1 cellular context compared by ENCODE assay signal in the genomic region with DNA sequence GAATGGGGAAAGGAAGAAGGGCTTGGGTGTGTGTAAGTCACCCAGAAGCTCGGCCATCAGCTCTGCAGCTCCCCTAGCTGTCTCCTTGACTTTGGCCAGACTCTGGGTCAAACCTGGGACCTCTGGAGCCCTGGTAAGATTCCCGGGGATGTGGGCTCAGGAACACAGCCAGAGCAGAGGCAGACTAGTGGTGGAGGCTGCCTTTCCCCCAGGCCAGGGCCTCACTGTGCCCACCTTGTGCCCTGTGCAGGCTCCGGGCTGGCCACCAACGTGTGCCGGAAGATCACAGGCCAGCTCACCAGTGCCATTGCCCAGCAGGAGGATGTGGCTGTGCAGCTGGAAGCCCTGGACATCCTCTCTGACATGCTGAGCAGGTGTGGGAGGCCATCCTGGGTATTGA.
TF ChIP-seq lines count a peak whose summit lies in the region.

No MANE protein-coding gene starts in this region.

TF ChIP-seq in K562, 482 proteins besides CTCF, POLR2A, EP300 and RAD21:
- TF ChIP-seq, protein P1, sequence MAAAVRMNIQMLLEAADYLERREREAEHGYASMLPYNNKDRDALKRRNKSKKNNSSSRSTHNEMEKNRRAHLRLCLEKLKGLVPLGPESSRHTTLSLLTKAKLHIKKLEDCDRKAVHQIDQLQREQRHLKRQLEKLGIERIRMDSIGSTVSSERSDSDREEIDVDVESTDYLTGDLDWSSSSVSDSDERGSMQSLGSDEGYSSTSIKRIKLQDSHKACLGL (CRISPR knock-in tag; IDR thresholded peaks at IDR 0.05; ENCODE audit: borderline replicate concordance, poor library complexity, severe bottlenecking): no peak
- TF ChIP-seq FOXJ2 (tag; IDR thresholded peaks at IDR 0.05) (no peak), CREM (IDR thresholded peaks at IDR 0.05; ENCODE audit: low read depth) (no peak), ZNF3 (CRISPR knock-in tag; IDR thresholded peaks at IDR 0.05) (no peak), RBFOX2 (IDR thresholded peaks at IDR 0.05; ENCODE audit: low read depth, low read length) (0 out of 2 replicates have a peak, but pooled peaks have one; percentile 21), TAF7 (tag; IDR thresholded peaks at IDR 0.05) (no peak), ZNF830 (CRISPR knock-in tag; IDR thresholded peaks at IDR 0.05) (no peak)
TF ChIP-seq in K562: peak in this region for 1.
